ENCODE assay signal across 9 cellular contexts in genomic region chr13:80048802-80049201, GRCh38.
DNase-seq lines count a peak whose midpoint lies in the region; ATAC-seq and TF ChIP-seq lines count a peak whose summit lies in the region.
"Had no signal": no experiment of that assay in that cellular context is flagged by ENCODE, and none has a peak within 500 bp of the region (broad histone marks: within the 10 kb centered on the region; RNA-seq: fewer than 3 reads in every experiment).

No MANE protein-coding gene starts in this region.

- peak; percentile 37 to 69 for DNase-seq in NCI-H2081 (lab: John Stamatoyannopoulos, UW)
- DNase-seq in NCI-H2081 treated with DMSO at 0.1 percent for 48 hours (lab: John Stamatoyannopoulos, UW): no peak
- DNase-seq in NCI-H128 (lab: John Stamatoyannopoulos, UW; ENCODE audit: unreplicated experiment): peak; percentile 21
- DNase-seq in activated B cell treated with CpG ODN at 0.5 μM for 24 hours: peak; percentile 55
- DNase-seq in colonic mucosa: peak; percentile 66
- DNase-seq in lower leg skin (ENCODE audit: low spot score in 2 of 2): peak; percentile 94 to 96
- DNase-seq in stimulated activated CD8-positive, alpha-beta memory T cell treated with anti-CD3 and anti-CD28 coated beads, Interleukin-12 subunit alpha, Interleukin-12 subunit beta, amount 100 ng/mL, for 24 hours (ENCODE audit: extremely low read depth): peak; percentile 37

- POLR2A ChIA-PET in activated B cell treated with CpG ODN at 0.5 μM for 24 hours (lab: Charles Lee): interaction anchor here (0.6 kb wide), 1 partner anchor 10 kb away, joined by 3 read pairs; no protein-coding TSS in a partner anchor

- peak overlapping the region; percentile 20 for H3K27ac Mint-ChIP-seq in activated B cell treated with CpG ODN at 0.5 μM for 24 hours

- no peaks in the 10 kb centered on the region for H3K27me3 Mint-ChIP-seq in activated B cell treated with CpG ODN at 0.5 μM for 24 hours

- H3K36me3 ChIP-seq in colonic mucosa: no peaks in the 10 kb centered on the region

- ATAC-seq in HG02623 (IDR thresholded peaks at IDR 0.05; ENCODE audit: unreplicated experiment) (peak; percentile 98), activated B cell treated with CpG ODN at 0.5 μM for 24 hours (ENCODE audit: low read depth) (peak; percentile 96)

- H3K4me1 Mint-ChIP-seq in activated B cell treated with CpG ODN at 0.5 μM for 24 hours: peaks cover 24% of the 10 kb centered on the region

- H3K4me3 ChIP-seq in colonic mucosa: no peak overlapping the region
- H3K4me3 ChIP-seq in lower leg skin (ENCODE audit: low read depth, poor library complexity, severe bottlenecking): no peak overlapping the region

- intact Hi-C loops in activated B cell treated with CpG ODN at 0.5 μM for 24 hours (cut with micrococcal nuclease): loop anchor here (1.0 to 5.0 kb wide), 5 partner anchors 10 to 403 kb away; no protein-coding TSS in a partner anchor
- intact Hi-C loops in colonic mucosa (cut with DNase I): no loop called here
- intact Hi-C loops in lower leg skin (cut with DNase I; ENCODE audit: low total_unique reads): no loop called here

- TF ChIP-seq CTCF in activated B cell treated with CpG ODN at 0.5 μM for 24 hours (IDR thresholded peaks at IDR 0.05) (no peak), colonic mucosa (IDR thresholded peaks at IDR 0.05) (no peak), lower leg skin (IDR thresholded peaks at IDR 0.05) (no peak)

- WGBS in lower leg skin, 2 donors: 0 to 3% methylated on average over 7 of the region's 7 CpGs

- no peak overlapping the region for H3K27ac ChIP-seq in colonic mucosa
- H3K27ac ChIP-seq: 22Rv1 had no signal

- H3K4me1 ChIP-seq in colonic mucosa: no peaks in the 10 kb centered on the region

- no peak overlapping the region for H3K9ac ChIP-seq in colonic mucosa (ENCODE audit: low read depth in 2 of 2, low read length in 2 of 2)

- no peaks in the 10 kb centered on the region for H3K36me3 Mint-ChIP-seq in activated B cell treated with CpG ODN at 0.5 μM for 24 hours (ENCODE audit: low read depth)

- H3K9me3 ChIP-seq in colonic mucosa: no peaks in the 10 kb centered on the region

- H3K27me3 ChIP-seq in colonic mucosa: no peaks in the 10 kb centered on the region

- no peaks in the 10 kb centered on the region for H3K9me3 Mint-ChIP-seq in activated B cell treated with CpG ODN at 0.5 μM for 24 hours

- H3K4me3 Mint-ChIP-seq in activated B cell treated with CpG ODN at 0.5 μM for 24 hours: peak overlapping the region; percentile 33

- CTCF ChIA-PET in activated B cell treated with CpG ODN at 0.5 μM for 24 hours (lab: Charles Lee): no interaction called here

- TF ChIP-seq POLR2A in lower leg skin (IDR thresholded peaks at IDR 0.05): no peak
